Comparison of ENCODE assay signal across 17 cellular contexts in the genomic region with DNA sequence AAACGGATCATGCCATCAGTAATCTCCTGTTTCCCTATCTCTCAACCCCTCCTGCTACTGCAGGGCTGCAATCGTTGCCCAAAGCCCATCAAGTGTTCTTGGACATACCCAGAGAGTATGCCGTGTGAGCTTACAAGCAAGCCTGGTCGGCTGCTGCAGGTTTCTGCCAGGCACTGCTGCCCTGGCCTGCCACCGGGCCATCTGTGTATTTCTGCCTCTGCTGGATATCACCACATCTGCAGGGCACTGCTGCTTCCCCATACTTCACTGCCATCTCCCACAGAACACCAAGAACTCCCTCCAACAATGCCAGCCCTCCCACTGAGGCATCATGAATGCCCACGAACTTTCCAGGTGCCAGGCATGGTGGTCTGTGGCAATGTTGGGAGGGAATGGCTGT.
DNase-seq lines count a peak whose midpoint lies in the region; ATAC-seq and TF ChIP-seq lines count a peak whose summit lies in the region.
"Had no signal": no experiment of that assay in that cellular context is flagged by ENCODE, and none has a peak within 500 bp of the region (broad histone marks: within the 10 kb centered on the region; RNA-seq: fewer than 3 reads in every experiment).

No MANE protein-coding gene starts in this region.

- TF ChIP-seq CTCF in Panc1 (IDR thresholded peaks at IDR 0.05): no peak

- peaks cover 18% of the 10 kb centered on the region for H3K27me3 ChIP-seq in Panc1 (ENCODE audit: control insufficient read depth, insufficient read depth, low read length)
- H3K27me3 ChIP-seq: BLaER1 had no signal

- no TSS peak for BruUV-seq in Panc1 (replicated peaks; lab: Mats Ljungman, UMichigan)

- CTCF ChIA-PET in Panc1 (lab: Charles Lee): no interaction called here

- in situ Hi-C loops in Panc1 (cut with HindIII; ENCODE audit: low pct_unique_long_range_greater_than_20kb, low sequenced_read_pairs): no loop called here

- intact Hi-C loops in Right ventricle myocardium superior (cut with DNase I): no loop called here
- intact Hi-C loops in Right ventricle myocardium inferior (cut with DNase I): no loop called here
- intact Hi-C loops in Panc1 (cut with micrococcal nuclease; ENCODE audit: unreplicated experiment): no loop called here

- ATAC-seq in Right ventricle myocardium superior (ENCODE audit: poor library complexity) (peak; percentile 39), Right ventricle myocardium inferior (no peak), Panc1 (peak; percentile 55; the same call in 1 of the 2 replicates)
- ATAC-seq: HepG2 had no signal

- POLR2A ChIA-PET in Panc1 (lab: Charles Lee): no interaction called here

- H3K4me3 ChIP-seq in Panc1 (ENCODE audit: low read depth in 2 of 2, low read length in 2 of 2): no peak overlapping the region
- H3K4me3 ChIP-seq: BLaER1, GM23248 had no signal

- H3K36me3 ChIP-seq in Panc1 (ENCODE audit: control insufficient read depth, insufficient read depth, low read length): no peaks in the 10 kb centered on the region
- H3K36me3 ChIP-seq: BLaER1 had no signal

- no peaks in the 10 kb centered on the region for H3K4me1 ChIP-seq in Panc1 (ENCODE audit: control insufficient read depth, insufficient read depth, low read length)

- H3K9me3 ChIP-seq in Panc1 (ENCODE audit: control insufficient read depth, insufficient read depth, low read depth, low read length): no peaks in the 10 kb centered on the region
- H3K9me3 ChIP-seq: BLaER1 had no signal

- no peak overlapping the region for H3K27ac ChIP-seq in Panc1 (ENCODE audit: low read length)
- H3K27ac ChIP-seq: 22Rv1, BLaER1, GM23248 had no signal

- DNase-seq in Right ventricle myocardium superior: no peak
- DNase-seq in Right ventricle myocardium inferior (ENCODE audit: missing footprints): no peak
- no peak for DNase-seq in Panc1 (ENCODE audit: low read depth, low spot score)
- DNase-seq in myocyte (ENCODE audit: low read depth): peak; percentile 34
- no peak for DNase-seq in epidermal melanocyte (ENCODE audit: insufficient read length, low spot score)
- no peak for DNase-seq in effector CD8-positive, alpha-beta T cell (lab: John Stamatoyannopoulos, UW)
- no peak for DNase-seq in NAMALWA (ENCODE audit: low spot score)
- DNase-seq: CD4-positive, alpha-beta memory T cell; DMS153; DMS79; GDM1; GM23248; HCEC 1CT; HFFc6 had no signal
